In the genomic region with DNA sequence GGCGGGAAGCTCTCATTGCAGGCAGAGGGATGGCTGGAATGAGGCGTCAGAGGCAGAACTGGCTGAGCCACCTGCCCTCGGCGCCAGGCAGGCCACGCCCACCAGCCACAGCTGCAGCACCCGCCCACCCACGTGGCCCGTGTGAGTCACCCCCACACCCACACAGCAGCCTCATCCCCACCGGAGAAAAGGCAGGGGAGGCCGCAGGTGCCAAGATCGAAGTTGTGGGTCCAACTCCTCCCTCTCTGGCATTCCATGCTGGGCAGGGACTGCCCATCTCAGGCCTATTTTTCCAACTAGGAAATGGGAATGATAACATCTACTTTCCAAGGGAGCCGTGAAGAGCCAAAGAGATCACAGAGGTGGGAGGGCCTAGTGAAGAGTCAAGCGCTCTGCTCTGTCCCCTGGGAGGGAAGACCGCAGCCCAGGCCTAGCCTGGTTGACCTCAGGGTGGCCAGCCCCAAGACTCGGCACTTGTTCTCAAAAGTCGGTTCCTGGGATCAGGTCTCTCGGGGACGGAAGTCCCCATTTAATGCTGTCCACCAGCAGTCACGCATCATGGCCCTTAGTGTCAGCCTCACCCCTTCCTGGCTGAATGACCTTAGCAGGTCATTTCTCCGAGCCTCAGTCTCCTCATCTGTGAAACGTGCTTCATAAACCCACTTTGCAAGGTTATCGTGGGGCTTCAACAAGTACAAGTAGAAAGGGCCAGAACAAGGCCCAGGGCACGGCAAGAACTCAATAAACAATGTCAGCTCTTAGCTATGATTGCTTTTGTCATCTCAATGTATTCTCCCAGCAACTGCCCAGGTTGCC, we compare ENCODE assay signal across 8 cellular contexts. TPM values are rescaled to one million over a fixed set of nuclear protein-coding genes. Genes with fewer than 3 reads are reported as not detected.
DNase-seq lines count a peak whose midpoint lies in the region; ATAC-seq and TF ChIP-seq lines count a peak whose summit lies in the region.

TSS of gene TRPV3 (minus strand) at position 45 of the 816 bp plus-strand sequence. CDS start 2,962 bp downstream, outside the sequence.

- no peak within 1 kb of the TSS for H3K4ac ChIP-seq in trophoblast cell (ENCODE audit: low read depth, low read length)

- TF ChIP-seq CTCF in MCF 10A (IDR thresholded peaks at IDR 0.05; ENCODE audit: unreplicated experiment) (no peak), ascending aorta (IDR thresholded peaks at IDR 0.05) (no peak)

- no peak within 1 kb of the TSS for H2BK5ac ChIP-seq in trophoblast cell (ENCODE audit: low read depth, low read length, poor library complexity)

- no peak within 1 kb of the TSS for H3K23ac ChIP-seq in trophoblast cell (ENCODE audit: low read length)

- H2BK12ac ChIP-seq in trophoblast cell (ENCODE audit: low read length), result no peak within 1 kb of the TSS

- no peaks in the 10 kb centered on the region for H3K79me1 ChIP-seq in trophoblast cell (ENCODE audit: low read length)

- H3K36me3 Mint-ChIP-seq in T-cell (no peaks in the 10 kb centered on the region), MCF 10A (ENCODE audit: insufficient read depth, unreplicated experiment) (peaks cover 6% of the 10 kb centered on the region)

- no peaks in the 10 kb centered on the region for H3K79me2 ChIP-seq in trophoblast cell (ENCODE audit: control insufficient read depth, insufficient read depth, low read length, poor library complexity)

- POLR2A ChIA-PET in T-cell (lab: Charles Lee), result no interaction called here
- POLR2A ChIA-PET in MCF 10A (lab: Yijun Ruan, JAX), result interaction anchor here (0.8 to 1.6 kb wide), 5 partner anchors 18 to 82 kb away, joined by 3 to 10 read pairs (median 4); partner anchors contain the start of genes ASPA, CTNS and SHPK

- H2AK5ac ChIP-seq in trophoblast cell (ENCODE audit: low read length), result no peak within 1 kb of the TSS

- no peak within 1 kb of the TSS for H2BK120ac ChIP-seq in trophoblast cell (ENCODE audit: insufficient read depth, low read length, poor library complexity)

- H3K9me3 Mint-ChIP-seq in T-cell, result no peaks in the 10 kb centered on the region
- no peaks in the 10 kb centered on the region for H3K9me3 Mint-ChIP-seq in MCF 10A (ENCODE audit: unreplicated experiment)

- intact Hi-C loops in MCF 10A (cut with micrococcal nuclease), result loop anchor here (1.0 to 5.0 kb wide), 2 partner anchors 17 to 79 kb away; partner anchors contain the start of genes CTNS and SHPK
- intact Hi-C loops in ascending aorta (cut with DNase I), result no loop called here

- H3K4me3 Mint-ChIP-seq in T-cell (peak within 1 kb of the TSS in 1 of 3 donors; percentile 8), MCF 10A (ENCODE audit: unreplicated experiment) (peak within 1 kb of the TSS; percentile 44)

- no peak within 1 kb of the TSS for H4K8ac ChIP-seq in trophoblast cell (ENCODE audit: low read depth, low read length)

- H3K27me3 ChIP-seq in trophoblast cell (ENCODE audit: insufficient read depth, low read length) (no peaks in the 10 kb centered on the region), ascending aorta (no peaks in the 10 kb centered on the region)

- DNase-seq in COLO829 (ENCODE audit: low spot score), result peak; percentile 23
- peak in 28 of 34 experiments; percentile 6 to 58 (median 22) for DNase-seq in T-cell
- peak; percentile 80 for DNase-seq in MCF 10A (ENCODE audit: unreplicated experiment)
- DNase-seq in trophoblast cell, result peak; percentile 66 to 79
- no peak for DNase-seq in ascending aorta (ENCODE audit: low spot score in 2 of 2)
- DNase-seq in NOMO-1 treated with dmso at 0.1 percent for 144 hours (lab: John Stamatoyannopoulos, UW; ENCODE audit: unreplicated experiment), result no peak

- BruUV-seq in MCF 10A (replicated peaks; lab: Mats Ljungman, UMichigan), result no TSS peak

- H3K27me3 Mint-ChIP-seq in T-cell (peaks cover 11 to 15% of the 10 kb centered on the region in 2 donors), MCF 10A (ENCODE audit: insufficient read depth, unreplicated experiment) (no peaks in the 10 kb centered on the region)

- H3K4me3 ChIP-seq in trophoblast cell (ENCODE audit: low read depth, low read length), result no peak within 1 kb of the TSS
- H3K4me3 ChIP-seq in ascending aorta, result no peak within 1 kb of the TSS

- WGBS in trophoblast cell (ENCODE audit: extremely low coverage, insufficient coverage, insufficient read length), result no CpG with 5 or more reads among the region's 23 CpGs

- H4K12ac ChIP-seq in trophoblast cell (ENCODE audit: low read depth, low read length), result no peak within 1 kb of the TSS

- H3K27ac ChIP-seq in trophoblast cell (ENCODE audit: low read depth, low read length) (no peak within 1 kb of the TSS), ascending aorta (no peak within 1 kb of the TSS)

- no peak within 1 kb of the TSS for H2AFZ ChIP-seq in trophoblast cell (ENCODE audit: insufficient read depth, low read length, poor library complexity)

- H3K14ac ChIP-seq in trophoblast cell (ENCODE audit: low read length), result no peak within 1 kb of the TSS

- no peak within 1 kb of the TSS for H3K18ac ChIP-seq in trophoblast cell (ENCODE audit: low read length)

- ATAC-seq in HG02571 (IDR thresholded peaks at IDR 0.05; ENCODE audit: unreplicated experiment) (peak; percentile 40), T-cell (replicated peaks in 1 of 4) (peak; percentile 51 to 84 (median 59)), HG03196 (IDR thresholded peaks at IDR 0.05; ENCODE audit: unreplicated experiment) (no peak)

- CTCF ChIA-PET in T-cell (lab: Charles Lee) (no interaction called here), MCF 10A (lab: Yijun Ruan, JAX) (interaction anchor here (0.7 kb wide), 1 partner anchor 109 kb away, joined by 3 read pairs; no protein-coding TSS in a partner anchor)

- H3K27ac Mint-ChIP-seq in T-cell (peak within 1 kb of the TSS in 1 of 2 donors; percentile 59), MCF 10A (ENCODE audit: low read depth, unreplicated experiment) (peak within 1 kb of the TSS; percentile 92)

- H3K36me3 ChIP-seq in trophoblast cell (ENCODE audit: control insufficient read depth in 1 of 2, insufficient read depth in 2 of 2, low read length in 2 of 2) (no peaks in the 10 kb centered on the region), ascending aorta (no peaks in the 10 kb centered on the region)

- H3K4me2 ChIP-seq in trophoblast cell (ENCODE audit: low read length), result no peak within 1 kb of the TSS

- H3K4me1 ChIP-seq in trophoblast cell (ENCODE audit: control insufficient read depth in 1 of 2, insufficient read depth in 2 of 2, low read length in 2 of 2) (peaks cover 0 to 3% of the 10 kb centered on the region in 2 experiments), ascending aorta (no peaks in the 10 kb centered on the region)

- H3K9me3 ChIP-seq in trophoblast cell (ENCODE audit: insufficient read depth, low read depth, low read length) (no peaks in the 10 kb centered on the region), ascending aorta (no peaks in the 10 kb centered on the region)

- no peak within 1 kb of the TSS for H4K91ac ChIP-seq in trophoblast cell (ENCODE audit: low read depth, low read length)

- no peak within 1 kb of the TSS for H3K9ac ChIP-seq in trophoblast cell (ENCODE audit: low read length)

- H3K4me1 Mint-ChIP-seq in T-cell (peaks cover 0 to 17% (median 15%) of the 10 kb centered on the region in 3 donors), MCF 10A (ENCODE audit: insufficient read depth, unreplicated experiment) (peaks cover 24% of the 10 kb centered on the region)

RNA-seq across cellular contexts. Expression of gene TRPV3, which starts in this region (rescaled TPM):
- total RNA-seq in T-cell, result 1 to 10 TPM in 1 of 5 donors, under 1 TPM in 4; 0.23 to 1.4 (median 0.44) TPM
- total RNA-seq in MCF 10A (2022), result 4.4 and 5.4 TPM in 2 replicates
- polyA plus RNA-seq in trophoblast cell (2013), result 0.29 and 0.57 TPM in 2 replicates
- total RNA-seq in ascending aorta, result 0.11 TPM

Comparison
In these comparisons a context has a peak if more than half of its experiments do, and no peak if none do; other contexts are left out.
1. DNase-seq: peak in COLO829 (single experiment), T-cell (28 of 34), MCF 10A (single experiment) and trophoblast cell (2 of 2); none in ascending aorta (0 of 2) and NOMO-1 treated with dmso at 0.1 percent for 144 hours (single experiment).